In genomic region chr16:69201787-69202186, GRCh38 we compare ENCODE assay signal across 1 cellular context.
A peak's percentile ranks its signal among the peaks of the same experiment; 100 is the strongest.
TF ChIP-seq lines count a peak whose summit lies in the region.

No MANE protein-coding gene starts in this region.

TF ChIP-seq in HepG2, 621 proteins besides CTCF, POLR2A, EP300 and RAD21 (continued from another document):
- no peak for TF ChIP-seq E2F5 (CRISPR knock-in tag; conservative IDR thresholded peaks at IDR 0.05)
- peak; percentile 41; the same call in 1 of the 2 replicates for TF ChIP-seq FOXA3 (CRISPR knock-in tag; IDR thresholded peaks at IDR 0.05)
